8 cellular contexts compared by ENCODE assay signal in genomic region chr1:58816747-58817221, GRCh38. TPM values are rescaled to one million over a fixed set of nuclear protein-coding genes. Genes with fewer than 3 reads are reported as not detected.
DNase-seq lines count a peak whose midpoint lies in the region; ATAC-seq and TF ChIP-seq lines count a peak whose summit lies in the region.

No MANE protein-coding gene starts in this region.

- CTCF ChIA-PET in CD4-positive, alpha-beta memory T cell (lab: Charles Lee; ENCODE audit: partially characterized antibody), result interaction anchor here (1.1 to 1.8 kb wide), 4 partner anchors 9 to 35 kb away, joined by 3 to 7 read pairs (median 6); partner anchors contain the start of gene JUN

- H3K27ac ChIP-seq in CD4-positive, alpha-beta memory T cell (ENCODE audit: low read depth, low read length), result peak overlapping the region; percentile 76
- H3K27ac ChIP-seq in coronary artery (peak overlapping the region; percentile 91 to 93), neural cell (ENCODE audit: low read length) (no peak overlapping the region)

- peak overlapping the region; percentile 32 for H3K9ac ChIP-seq in neural cell (ENCODE audit: low read length)

- H3K79me2 ChIP-seq in neural cell (replicated peaks; ENCODE audit: insufficient read depth, low read length), result no peaks in the 10 kb centered on the region

- peaks cover 0 to 4% of the 10 kb centered on the region in 2 donors for H3K36me3 Mint-ChIP-seq in CD4-positive, alpha-beta memory T cell

- ATAC-seq in GM18907 (IDR thresholded peaks at IDR 0.05; ENCODE audit: unreplicated experiment), result no peak

- DNase-seq in CD4-positive, alpha-beta memory T cell, result no peak
- DNase-seq in MG63, result no peak
- DNase-seq in coronary artery (ENCODE audit: low spot score), result no peak
- no peak for DNase-seq in A172 (ENCODE audit: low spot score)
- DNase-seq in CD1c-positive myeloid dendritic cell (ENCODE audit: extremely low spot score), result no peak
- DNase-seq in NCI-H1436 treated with DMSO at 0.1 percent for 48 hours (lab: John Stamatoyannopoulos, UW), result no peak

- H3F3A ChIP-seq in neural cell (ENCODE audit: insufficient read depth, low read length, poor library complexity, severe bottlenecking), result no peaks in the 10 kb centered on the region

- no peaks in the 10 kb centered on the region for H3K9me3 Mint-ChIP-seq in CD4-positive, alpha-beta memory T cell

- H3K4me1 ChIP-seq in CD4-positive, alpha-beta memory T cell (ENCODE audit: insufficient read depth, low read length), result peaks cover 49% of the 10 kb centered on the region

- POLR2A ChIA-PET in CD4-positive, alpha-beta memory T cell (lab: Charles Lee; ENCODE audit: partially characterized antibody), result interaction anchor here (1.0 to 6.6 kb wide), 8 partner anchors 30 to 480 kb away, joined by 3 to 77 read pairs (median 4); partner anchors contain the start of genes FGGY and JUN

- no peaks in the 10 kb centered on the region for H3K9me3 ChIP-seq in CD4-positive, alpha-beta memory T cell (ENCODE audit: control insufficient read depth in 1 of 2, low read length in 2 of 2)
- H3K9me3 ChIP-seq in MG63 (no peaks in the 10 kb centered on the region), neural cell (ENCODE audit: low read length) (no peaks in the 10 kb centered on the region)

- H2AFZ ChIP-seq in neural cell (ENCODE audit: low read depth, low read length), result no peak overlapping the region

- H3K27me3 ChIP-seq in CD4-positive, alpha-beta memory T cell (ENCODE audit: insufficient read depth, low read length), result no peaks in the 10 kb centered on the region
- H3K27me3 ChIP-seq in MG63, result no peaks in the 10 kb centered on the region
- peaks cover 27% of the 10 kb centered on the region for H3K27me3 ChIP-seq in neural cell (ENCODE audit: insufficient read depth, low read depth, low read length)

- H3K36me3 ChIP-seq in CD4-positive, alpha-beta memory T cell (ENCODE audit: insufficient read depth, low read length), result no peaks in the 10 kb centered on the region
- H3K36me3 ChIP-seq in MG63 (no peaks in the 10 kb centered on the region), neural cell (ENCODE audit: insufficient read depth, low read length) (no peaks in the 10 kb centered on the region)

- no peak for TF ChIP-seq EP300 in neural cell (conservative IDR thresholded peaks at IDR 0.05; ENCODE audit: poor library complexity, severe bottlenecking)

- no peaks in the 10 kb centered on the region for H3K9me2 ChIP-seq in neural cell (ENCODE audit: insufficient read depth, low read length)

- no peaks in the 10 kb centered on the region for H3K27me3 Mint-ChIP-seq in CD4-positive, alpha-beta memory T cell

- no peak for TF ChIP-seq RAD21 in neural cell (conservative IDR thresholded peaks at IDR 0.05)

- intact Hi-C loops in CD4-positive, alpha-beta memory T cell (cut with micrococcal nuclease), result loop anchor here (10.0 kb wide), 2 partner anchors 128 to 478 kb away; partner anchors contain the start of gene FGGY

- no peaks in the 10 kb centered on the region for H4K20me1 ChIP-seq in neural cell (ENCODE audit: insufficient read depth)

- no peak overlapping the region for H3K4me2 ChIP-seq in neural cell (ENCODE audit: low read length)

- no peak for TF ChIP-seq CTCF in coronary artery (IDR thresholded peaks at IDR 0.05)
- TF ChIP-seq CTCF in neural cell (IDR thresholded peaks at IDR 0.05; ENCODE audit: poor library complexity, severe bottlenecking), result no peak

- peak overlapping the region; percentile 91 to 96 (median 95) for H3K27ac Mint-ChIP-seq in CD4-positive, alpha-beta memory T cell

- H3K4me3 ChIP-seq in CD4-positive, alpha-beta memory T cell (ENCODE audit: low read length in 2 of 2), result peak overlapping the region in 1 of 2 donors; percentile 85
- peak overlapping the region; percentile 53 for H3K4me3 ChIP-seq in MG63
- H3K4me3 ChIP-seq in coronary artery, result peak overlapping the region; percentile 81
- H3K4me3 ChIP-seq in neural cell (ENCODE audit: low read length), result peak overlapping the region; percentile 67

- H3K4me1 Mint-ChIP-seq in CD4-positive, alpha-beta memory T cell, result peaks cover 30 to 51% (median 38%) of the 10 kb centered on the region in 4 donors

- H3K4me3 Mint-ChIP-seq in CD4-positive, alpha-beta memory T cell, result peak overlapping the region; percentile 89 to 96 (median 93)

TF ChIP-seq in neural cell, 6 proteins besides CTCF, POLR2A, EP300 and RAD21:
- TF ChIP-seq POLR2AphosphoS5 (IDR thresholded peaks at IDR 0.05), result no peak
- no peak for TF ChIP-seq TAF1 (IDR thresholded peaks at IDR 0.05; ENCODE audit: low read depth)

RNA-seq across cellular contexts. Expression of gene JUN, which starts 32.9 kb away (rescaled TPM):
- total RNA-seq in CD4-positive, alpha-beta memory T cell, result 10 to 100 TPM; 19.0 TPM
- polyA plus RNA-seq in CD4-positive, alpha-beta memory T cell, result 10 to 100 TPM; 40.4 to 56.7 TPM
- total RNA-seq in MG63 (2014; rRNA removed; shearing (Covaris generic); ENCODE audit: low replicate concordance), result 104 and 126 TPM in 2 replicates
- polyA plus RNA-seq in neural cell, result 114 and 124 TPM in 2 replicates
- polyA minus RNA-seq in neural cell, result 159 and 198 TPM in 2 replicates
- total RNA-seq in A172 (2014; rRNA removed; shearing (Covaris generic)), result 73.6 and 82.2 TPM in 2 replicates
